ENCODE assay signal across 1 cellular context in genomic region chr9:130820135-130820738, GRCh38.
TF ChIP-seq lines count a peak whose summit lies in the region.

No MANE protein-coding gene starts in this region.

TF ChIP-seq in IMR-90, 13 proteins besides CTCF, POLR2A, EP300 and RAD21 (continued from another document):
- TF ChIP-seq MXI1 (IDR thresholded peaks at IDR 0.05; ENCODE audit: borderline replicate concordance, low read depth, low read length) (no peak), ELK1 (IDR thresholded peaks at IDR 0.05; ENCODE audit: borderline replicate concordance, low read depth, low read length) (no peak), CHD1 (IDR thresholded peaks at IDR 0.05; ENCODE audit: low read depth, low read length) (no peak), BHLHE40 (IDR thresholded peaks at IDR 0.05; ENCODE audit: low read depth, low read length) (no peak), RFX5 (IDR thresholded peaks at IDR 0.05; ENCODE audit: low read depth, low read length) (no peak), SMC3 (IDR thresholded peaks at IDR 0.05; ENCODE audit: low read depth, low read length) (no peak)
